Comparison of ENCODE assay signal across 17 cellular contexts in genomic region chr5:76380346-76381074, GRCh38. TPM values are rescaled to one million over a fixed set of nuclear protein-coding genes. Genes with fewer than 3 reads are reported as not detected.
"Had no signal": no experiment of that assay in that cellular context is flagged by ENCODE, and none has a peak within 500 bp of the region (broad histone marks: within the 10 kb centered on the region; RNA-seq: fewer than 3 reads in every experiment).

No MANE protein-coding gene starts in this region.

- H3K27me3 ChIP-seq: ascending aorta, esophagus squamous epithelium, stomach had no signal

- H3K27ac Mint-ChIP-seq: activated CD8-positive, alpha-beta T cell treated with anti-CD3 and anti-CD28 coated beads for 36 hours; activated T-cell treated with anti-CD3 and anti-CD28 coated beads, Interleukin-2, amount 50 U/mL, for 72 hours had no signal

- H3K4me3 ChIP-seq: ascending aorta, esophagus squamous epithelium, lung, stomach, thoracic aorta had no signal

- H3K9me3 ChIP-seq: ascending aorta, esophagus squamous epithelium, stomach, thoracic aorta had no signal

- H3K36me3 Mint-ChIP-seq: natural killer cell treated with Interleukin-12 subunit alpha and Interleukin-12 subunit beta and Interleukin-15 and Interleukin-18, amount 100 ng/mL, for 72 hours had no signal

- H3K27me3 Mint-ChIP-seq: activated CD8-positive, alpha-beta T cell treated with anti-CD3 and anti-CD28 coated beads for 36 hours; natural killer cell treated with Interleukin-12 subunit alpha and Interleukin-12 subunit beta and Interleukin-15 and Interleukin-18, amount 100 ng/mL, for 72 hours had no signal

- H3K27ac ChIP-seq: ascending aorta, esophagus squamous epithelium, stomach, thoracic aorta had no signal

- DNase-seq: activated CD4-positive, CD25-positive, alpha-beta regulatory T cell treated with anti-CD3 and anti-CD28 coated beads, Interleukin-2, amount 50 U/mL, for 72 hours; activated CD8-positive, alpha-beta memory T cell treated with anti-CD3 and anti-CD28 coated beads, Interleukin-2, amount 50 U/mL, for 4 hours; activated CD8-positive, alpha-beta T cell treated with anti-CD3 and anti-CD28 coated beads for 36 hours; activated naive CD4-positive, alpha-beta T cell; activated T-cell treated with anti-CD3 and anti-CD28 coated beads, Interleukin-2, amount 50 U/mL, for 72 hours; esophagus squamous epithelium; foreskin fibroblast; glutamatergic neuron; left cardiac atrium; stimulated activated CD4-positive, alpha-beta T cell treated with anti-CD3 and anti-CD28 coated beads, Interleukin-4, amount 100 ng/mL, for 4 hours; stomach; T-helper 1 cell had no signal

- FAIRE-seq: bronchial epithelial cell had no signal

- H3K36me3 ChIP-seq: ascending aorta, esophagus squamous epithelium, stomach, thoracic aorta had no signal

- H3K4me1 ChIP-seq: ascending aorta had no signal

- H3K4me3 Mint-ChIP-seq: activated CD8-positive, alpha-beta T cell treated with anti-CD3 and anti-CD28 coated beads for 36 hours; activated T-cell treated with anti-CD3 and anti-CD28 coated beads, Interleukin-2, amount 50 U/mL, for 72 hours; natural killer cell treated with Interleukin-12 subunit alpha and Interleukin-12 subunit beta and Interleukin-15 and Interleukin-18, amount 100 ng/mL, for 72 hours had no signal

- H3K9me3 Mint-ChIP-seq: activated CD8-positive, alpha-beta T cell treated with anti-CD3 and anti-CD28 coated beads for 36 hours; activated T-cell treated with anti-CD3 and anti-CD28 coated beads, Interleukin-2, amount 50 U/mL, for 72 hours; natural killer cell treated with Interleukin-12 subunit alpha and Interleukin-12 subunit beta and Interleukin-15 and Interleukin-18, amount 100 ng/mL, for 72 hours had no signal

RNA-seq across cellular contexts. Expression of gene IQGAP2, which starts 22.6 kb away (rescaled TPM):
- total RNA-seq: bronchial epithelial cell had no signal
